Comparison of ENCODE assay signal across 1 cellular context in the genomic region with DNA sequence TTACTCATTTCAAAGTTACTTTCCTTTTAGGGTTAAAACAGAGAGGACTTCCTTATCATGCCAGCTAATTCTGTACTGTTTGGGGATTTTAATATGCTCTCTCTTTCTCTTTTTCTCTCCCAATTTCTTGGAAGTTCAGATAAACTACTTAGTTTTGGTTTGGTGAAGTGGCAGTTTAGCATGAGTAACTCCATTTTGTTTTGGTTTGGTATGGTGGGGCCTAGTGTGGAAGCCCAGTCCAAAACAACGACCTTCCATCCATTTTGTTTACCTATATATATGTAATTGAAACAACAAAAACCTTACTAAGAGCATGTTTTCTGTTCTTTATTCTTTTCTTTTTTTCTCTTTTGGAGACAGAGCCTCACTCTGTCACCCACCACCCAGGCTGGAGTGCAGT.
TF ChIP-seq lines count a peak whose summit lies in the region.

No MANE protein-coding gene starts in this region.

TF ChIP-seq in K562, 482 proteins besides CTCF, POLR2A, EP300 and RAD21 (continued from another document):
- no peak for TF ChIP-seq UBTF (IDR thresholded peaks at IDR 0.05; ENCODE audit: borderline replicate concordance in 1 of 2, low read depth in 2 of 2, low read length in 2 of 2)
- TF ChIP-seq GABPA (tag; conservative IDR thresholded peaks at IDR 0.05; ENCODE audit: low read depth) = 0 out of 2 replicates have a peak, but pooled peaks have one; percentile 19
- TF ChIP-seq, protein P1, sequence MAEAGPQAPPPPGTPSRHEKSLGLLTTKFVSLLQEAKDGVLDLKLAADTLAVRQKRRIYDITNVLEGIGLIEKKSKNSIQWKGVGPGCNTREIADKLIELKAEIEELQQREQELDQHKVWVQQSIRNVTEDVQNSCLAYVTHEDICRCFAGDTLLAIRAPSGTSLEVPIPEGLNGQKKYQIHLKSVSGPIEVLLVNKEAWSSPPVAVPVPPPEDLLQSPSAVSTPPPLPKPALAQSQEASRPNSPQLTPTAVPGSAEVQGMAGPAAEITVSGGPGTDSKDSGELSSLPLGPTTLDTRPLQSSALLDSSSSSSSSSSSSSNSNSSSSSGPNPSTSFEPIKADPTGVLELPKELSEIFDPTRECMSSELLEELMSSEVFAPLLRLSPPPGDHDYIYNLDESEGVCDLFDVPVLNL (CRISPR knock-in tag; IDR thresholded peaks at IDR 0.05; ENCODE audit: low read depth) = no peak
- no peak for TF ChIP-seq SRSF3 (IDR thresholded peaks at IDR 0.05; ENCODE audit: insufficient read depth, low read length)
- no peak for TF ChIP-seq CCNT2 (IDR thresholded peaks at IDR 0.05; ENCODE audit: borderline replicate concordance, extremely low read depth, insufficient read length, low read depth, low read length)
- TF ChIP-seq ZC3H11A (IDR thresholded peaks at IDR 0.05; ENCODE audit: low read depth, low read length) = no peak
- TF ChIP-seq NFRKB (IDR thresholded peaks at IDR 0.05; ENCODE audit: low read depth) = no peak
- no peak for TF ChIP-seq RB1 (IDR thresholded peaks at IDR 0.05; ENCODE audit: low read depth)
- TF ChIP-seq ZNF449 (CRISPR knock-in tag; IDR thresholded peaks at IDR 0.05) = peak; percentile 96
- TF ChIP-seq ZNF695 (CRISPR knock-in tag; IDR thresholded peaks at IDR 0.05) = 0 out of 2 replicates have a peak, but pooled peaks have one; percentile 38
- no peak for TF ChIP-seq ZEB2 (IDR thresholded peaks at IDR 0.05)
- TF ChIP-seq RFX1 (IDR thresholded peaks at IDR 0.05) = no peak
- no peak for TF ChIP-seq FOXK2 (conservative IDR thresholded peaks at IDR 0.05 in 1 of 2, IDR thresholded peaks at IDR 0.05 in 1 of 2; ENCODE audit: low read depth in 2 of 2)
- no peak for TF ChIP-seq ZNF586 (CRISPR knock-in tag; conservative IDR thresholded peaks at IDR 0.05)
- TF ChIP-seq RFX7 (CRISPR knock-in tag; IDR thresholded peaks at IDR 0.05) = peak; percentile 90; the same call in 1 of the 2 replicates
- TF ChIP-seq SMAD4 (CRISPR knock-in tag; conservative IDR thresholded peaks at IDR 0.05) = peak; percentile 95
- TF ChIP-seq ZKSCAN8 (CRISPR knock-in tag; IDR thresholded peaks at IDR 0.05) = peak; percentile 81
- no peak for TF ChIP-seq HMGN3 (IDR thresholded peaks at IDR 0.05; ENCODE audit: borderline replicate concordance, extremely low read depth, insufficient read length, low read depth, low read length)
- TF ChIP-seq PHF20 (IDR thresholded peaks at IDR 0.05; ENCODE audit: partially characterized antibody) = no peak
- TF ChIP-seq BCL6 (CRISPR knock-in tag; IDR thresholded peaks at IDR 0.05) = peak; percentile 82
